In genomic region chr3:167858865-167859264, GRCh38 we compare ENCODE assay signal across 23 cellular contexts.
"Had no signal": no experiment of that assay in that cellular context is flagged by ENCODE, and none has a peak within 500 bp of the region (broad histone marks: within the 10 kb centered on the region; RNA-seq: fewer than 3 reads in every experiment).

No MANE protein-coding gene starts in this region.

- H2AFZ ChIP-seq: hepatocyte had no signal

- H3K27ac ChIP-seq: coronary artery, dorsolateral prefrontal cortex, esophagus muscularis mucosa, foreskin keratinocyte, gastroesophageal sphincter, heart left ventricle, hepatocyte, left lung, lower lobe of right lung had no signal

- ATAC-seq: foreskin keratinocyte, gastroesophageal sphincter, heart left ventricle, left cardiac atrium, left lung, left ventricle myocardium superior, lower lobe of right lung, mucosa of descending colon had no signal

- H3K79me2 ChIP-seq: hepatocyte had no signal

- FAIRE-seq: colon, endothelial cell of umbilical vein, frontal cortex, keratinocyte had no signal

- H3K36me3 ChIP-seq: esophagus muscularis mucosa, gastroesophageal sphincter, heart left ventricle, left lung, lower lobe of right lung had no signal

- H3K9me3 ChIP-seq: esophagus muscularis mucosa, gastroesophageal sphincter, heart left ventricle, left lung, lower lobe of right lung, mucosa of descending colon had no signal

- H3K27me3 ChIP-seq: dorsolateral prefrontal cortex, esophagus muscularis mucosa, foreskin keratinocyte, gastroesophageal sphincter, heart left ventricle, hepatocyte, left lung had no signal

- DNase-seq: dermis blood vessel endothelial cell; dorsolateral prefrontal cortex; effector CD4-positive, alpha-beta T cell; effector memory CD4-positive, alpha-beta T cell; foreskin keratinocyte; heart left ventricle; hypothalamus; immature natural killer cell; left cardiac atrium; left lung; left ventricle myocardium superior; lower lobe of right lung; mesenchymal stem cell; mucosa of descending colon; naive B cell had no signal

- H3K4me1 ChIP-seq: foreskin keratinocyte had no signal

- H3K4me2 ChIP-seq: hepatocyte had no signal

- H3K4me3 ChIP-seq: coronary artery, dorsolateral prefrontal cortex, esophagus muscularis mucosa, gastroesophageal sphincter, heart left ventricle, hepatocyte, left lung, lower lobe of right lung, mucosa of descending colon had no signal
